8 cellular contexts compared by ENCODE assay signal in the genomic region with DNA sequence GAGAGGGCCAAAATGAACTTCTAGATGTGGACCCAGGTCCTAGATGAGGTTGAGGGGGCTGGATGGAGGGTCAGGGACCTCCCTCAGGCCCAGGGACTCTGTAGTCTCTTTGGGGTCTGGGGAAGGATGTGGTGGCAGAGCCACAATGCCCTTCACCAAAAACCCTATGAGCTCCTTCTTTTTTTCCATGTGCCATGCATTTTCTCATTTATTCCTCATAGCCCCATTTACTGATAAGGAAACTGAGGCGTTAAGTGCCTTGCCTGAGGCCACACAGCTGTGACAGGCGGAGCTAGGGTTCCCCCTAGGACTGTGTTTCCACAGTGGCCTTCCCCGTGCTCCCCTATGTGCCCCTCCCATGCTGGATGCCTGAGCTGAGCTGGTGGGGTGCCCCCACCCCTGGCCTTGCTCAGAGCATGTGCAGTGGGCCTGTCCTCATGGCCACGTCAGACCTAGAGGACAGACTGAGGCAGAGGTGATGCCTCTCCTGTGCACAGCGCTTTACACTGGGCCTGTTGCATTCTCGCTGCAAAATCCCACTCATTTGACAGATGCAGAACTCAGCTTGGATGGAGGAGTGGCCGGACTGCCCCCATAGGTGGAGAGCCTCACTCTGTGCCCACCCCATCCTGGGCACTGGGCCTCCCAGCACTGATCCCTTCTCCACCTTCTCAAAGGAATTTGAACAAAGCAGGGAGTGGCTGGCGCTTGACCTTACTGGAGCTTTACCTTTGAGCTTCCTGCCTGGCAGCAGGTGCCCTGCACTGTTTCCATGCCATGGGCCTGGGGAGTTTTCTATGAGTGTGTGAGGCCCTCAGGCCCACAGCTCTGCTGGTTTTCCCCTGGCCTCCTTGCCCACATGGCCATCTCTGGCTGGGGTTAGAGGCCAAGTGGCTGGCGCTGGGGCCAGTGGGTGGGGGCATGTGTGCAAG. TPM values are rescaled to one million over a fixed set of nuclear protein-coding genes. Genes with fewer than 3 reads are reported as not detected.
DNase-seq lines count a peak whose midpoint lies in the region; ATAC-seq, FAIRE-seq and TF ChIP-seq lines count a peak whose summit lies in the region.

No MANE protein-coding gene starts in this region.

- no peaks in the 10 kb centered on the region for H3K9me3 ChIP-seq in A549
- no peaks in the 10 kb centered on the region for H3K9me3 ChIP-seq in HUES64 (ENCODE audit: insufficient read depth, low read depth, low read length)
- no peaks in the 10 kb centered on the region for H3K9me3 ChIP-seq in adrenal gland (replicated peaks in 1 of 3)
- no peaks in the 10 kb centered on the region for H3K9me3 ChIP-seq in thyroid gland

- peak overlapping the region; percentile 98 for H3K27ac Mint-ChIP-seq in memory B cell

- no peak for TF ChIP-seq EP300 in A549 (IDR thresholded peaks at IDR 0.05)

- FAIRE-seq in A549 (lab: Jason Lieb, UNC), result no peak

- H3K9ac ChIP-seq in HUES64 (ENCODE audit: low read depth, low read length), result peak overlapping the region; percentile 37; the same call in 1 of the 2 replicates

- no peaks in the 10 kb centered on the region for H3K9me3 Mint-ChIP-seq in memory B cell

- H3K4me3 ChIP-seq in A549, result peak overlapping the region; percentile 78
- peak overlapping the region; percentile 87; the same call in 1 of the 2 replicates for H3K4me3 ChIP-seq in HUES64 (ENCODE audit: low read length)
- peak overlapping the region in 1 of 4 donors; percentile 83 for H3K4me3 ChIP-seq in adrenal gland
- H3K4me3 ChIP-seq in thyroid gland (replicated peaks in 1 of 3), result peak overlapping the region in 1 of 3 donors; percentile 78

- WGBS in A549 (ENCODE audit: missing lambda C conversion rate), result 21% methylated on average over 9 of the region's 9 CpGs
- WGBS in HUES64, result 90% methylated on average over 9 of the region's 9 CpGs
- WGBS in adrenal gland, 4 donors, result 48 to 54% (median 53%) methylated on average over 8 to 9 of the region's 9 CpGs
- WGBS in thyroid gland, 2 donors, result 37 to 40% methylated on average over 6 to 7 of the region's 9 CpGs

- TF ChIP-seq RAD21 in A549 (conservative IDR thresholded peaks at IDR 0.05 in 1 of 2, IDR thresholded peaks at IDR 0.05 in 1 of 2), result no peak

- H3K27me3 ChIP-seq in HUES64 (ENCODE audit: insufficient read depth, low read length) (peaks cover 20% of the 10 kb centered on the region), adrenal gland (no peaks in the 10 kb centered on the region), thyroid gland (no peaks in the 10 kb centered on the region)

- POLR2A ChIA-PET in A549 (lab: Yijun Ruan, JAX), result interaction anchor here (0.5 to 1.7 kb wide), 7 partner anchors 33 to 294 kb away, joined by 3 to 13 read pairs (median 3); partner anchors contain the start of genes NATD1, TMEM11 and USP22

- CTCF ChIA-PET in A549 (lab: Yijun Ruan, JAX), result interaction anchor here (0.7 to 3.2 kb wide), 20 partner anchors 10 to 225 kb away, joined by 3 to 20 read pairs (median 4); partner anchors contain the start of gene KCNJ12

- peak overlapping the region; percentile 97 for H3K4me3 Mint-ChIP-seq in memory B cell

- H3K36me3 ChIP-seq in HUES64 (ENCODE audit: insufficient read depth, low read length) (no peaks in the 10 kb centered on the region), adrenal gland (replicated peaks in 1 of 2) (no peaks in the 10 kb centered on the region), thyroid gland (no peaks in the 10 kb centered on the region)

- peak overlapping the region; percentile 92 for H3K4me2 ChIP-seq in A549

- DNase-seq in A549 (ENCODE audit: low read depth in 1 of 2, low spot score in 1 of 2) (peak in 1 of 2 experiments; percentile 62), adrenal gland (peak in 2 of 7 donors; percentile 37 to 52), memory B cell (ENCODE audit: low spot score in 2 of 2) (no peak), thyroid gland (peak; percentile 55 to 62), NCI-H146 (lab: John Stamatoyannopoulos, UW) (no peak), CD1c-positive myeloid dendritic cell (ENCODE audit: extremely low spot score) (no peak)

- ATAC-seq in A549, result peak in 1 of 2 experiments; percentile 0; a peak in 3 of 6 replicates
- no peak for ATAC-seq in memory B cell (ENCODE audit: low read depth)
- no peak for ATAC-seq in HG03095 (IDR thresholded peaks at IDR 0.05; ENCODE audit: unreplicated experiment)

- no peaks in the 10 kb centered on the region for H3K27me3 Mint-ChIP-seq in memory B cell

- H3K36me3 Mint-ChIP-seq in memory B cell, result peaks cover 7% of the 10 kb centered on the region

- H3K27ac ChIP-seq in A549 (peak overlapping the region; percentile 76 to 89), HUES64 (ENCODE audit: low read depth, low read length) (no peak overlapping the region), adrenal gland (peak overlapping the region; percentile 76 to 99 (median 90)), thyroid gland (peak overlapping the region; percentile 94 to 97 (median 94))

- TF ChIP-seq CTCF in A549 (IDR thresholded peaks at IDR 0.05) (no peak), adrenal gland (IDR thresholded peaks at IDR 0.05) (no peak), thyroid gland (IDR thresholded peaks at IDR 0.05) (no peak)

- H3K4me1 ChIP-seq in A549 (peaks cover 49% of the 10 kb centered on the region), HUES64 (ENCODE audit: insufficient read depth, low read length) (peaks cover 18% of the 10 kb centered on the region), adrenal gland (replicated peaks in 1 of 2) (peaks cover 46 to 58% of the 10 kb centered on the region in 2 donors), thyroid gland (peaks cover 50 to 51% of the 10 kb centered on the region in 2 donors)

- no peak for TF ChIP-seq POLR2A in A549 (IDR thresholded peaks at IDR 0.05; ENCODE audit: low read length)
- no peak for TF ChIP-seq POLR2A in adrenal gland (IDR thresholded peaks at IDR 0.05)
- TF ChIP-seq POLR2A in thyroid gland (IDR thresholded peaks at IDR 0.05), result no peak

- H3K4me1 Mint-ChIP-seq in memory B cell, result peaks cover 51% of the 10 kb centered on the region

- intact Hi-C loops in adrenal gland (cut with DNase I) (no loop called here), thyroid gland (cut with DNase I) (loop anchor here (10.0 kb wide), 3 partner anchors 88 to 242 kb away; partner anchors contain the start of genes KCNJ12 and USP22)

TF ChIP-seq in A549, 52 proteins besides CTCF, POLR2A, EP300 and RAD21 (continues in another document):
- TF ChIP-seq CHD4 (IDR thresholded peaks at IDR 0.05; ENCODE audit: borderline replicate concordance), result no peak
- TF ChIP-seq MAZ (IDR thresholded peaks at IDR 0.05; ENCODE audit: borderline replicate concordance, low read depth, low read length), result no peak
- peak; percentile 45; the same call in 1 of the 2 replicates for TF ChIP-seq TFCP2L1 (CRISPR knock-in tag; IDR thresholded peaks at IDR 0.05)
- TF ChIP-seq PBX3 (IDR thresholded peaks at IDR 0.05), result no peak
- TF ChIP-seq FOXS1 (CRISPR knock-in tag; IDR thresholded peaks at IDR 0.05), result 0 out of 2 replicates have a peak, but pooled peaks have one; percentile 16
- TF ChIP-seq HOXB13 (CRISPR knock-in tag; IDR thresholded peaks at IDR 0.05; ENCODE audit: low read depth), result 0 out of 2 replicates have a peak, but pooled peaks have one; percentile 4
- TF ChIP-seq ZFP36 (IDR thresholded peaks at IDR 0.05; ENCODE audit: borderline replicate concordance, partially characterized antibody), result no peak
- no peak for TF ChIP-seq POLR2AphosphoS2 (conservative IDR thresholded peaks at IDR 0.05; ENCODE audit: low read length)
- no peak for TF ChIP-seq RFX5 (IDR thresholded peaks at IDR 0.05)
- TF ChIP-seq ZC3H11A (IDR thresholded peaks at IDR 0.05), result no peak
- no peak for TF ChIP-seq PHF8 (IDR thresholded peaks at IDR 0.05; ENCODE audit: borderline replicate concordance, low read depth)
- TF ChIP-seq RARB (CRISPR knock-in tag; IDR thresholded peaks at IDR 0.05), result peak; percentile 57; the same call in 1 of the 2 replicates
- TF ChIP-seq ESRRA (IDR thresholded peaks at IDR 0.05; ENCODE audit: borderline replicate concordance, low read length), result no peak
- no peak for TF ChIP-seq CEBPB (IDR thresholded peaks at IDR 0.05)
- TF ChIP-seq FOSB (CRISPR knock-in tag; IDR thresholded peaks at IDR 0.05), result no peak
- no peak for TF ChIP-seq SMC3 (IDR thresholded peaks at IDR 0.05)
- peak; percentile 75; the same call in 1 of the 2 replicates for TF ChIP-seq HOXB5 (CRISPR knock-in tag; IDR thresholded peaks at IDR 0.05)
- TF ChIP-seq CBX8 (IDR thresholded peaks at IDR 0.05), result no peak

RNA-seq across cellular contexts. Expression of gene MAP2K3, which starts 2.5 kb away (rescaled TPM):
- polyA plus RNA-seq in A549 (2011; rRNA removed) (13.9 and 25.0 TPM in 2 replicates), A549 (2017; fragmentation: RNase III; extraction: RNeasy Plus Mini Kit Qiagen cat#74134 plus additional on column Dnase treatment) (36.9 to 42.8 TPM (median 37.1 TPM) in 3 replicates), adrenal gland (10 to 100 TPM; 19.2 to 64.4 (median 37.4) TPM)
- 53.0 and 68.6 TPM in 2 replicates for polyA plus RNA-seq in A549 (2012; cell fraction: cytosol; rRNA removed)
- polyA plus RNA-seq in A549 (2012; cell fraction: nucleus; rRNA removed), result 114 and 126 TPM in 2 replicates
- polyA minus RNA-seq in A549 (2011; rRNA and poly(A)+ RNA removed), result 28.0 and 35.0 TPM in 2 replicates
- 22.3 TPM for polyA plus RNA-seq in HUES64 (2013, experiment 1 of 2)
- 24.4 TPM for polyA plus RNA-seq in HUES64 (2013, experiment 2 of 2)
- total RNA-seq in adrenal gland (10 to 100 TPM; 11.5 to 64.8 (median 32.2) TPM), thyroid gland (10 to 100 TPM; 15.5 to 23.4 (median 21.3) TPM)

RNA-seq across cellular contexts. Expression of gene NATD1, which starts 33.8 kb away (rescaled TPM):
- polyA plus RNA-seq in A549 (2011; rRNA removed) (1.1 and 1.5 TPM in 2 replicates), A549 (2017; fragmentation: RNase III; extraction: RNeasy Plus Mini Kit Qiagen cat#74134 plus additional on column Dnase treatment) (1.0 to 1.6 TPM (median 1.3 TPM) in 3 replicates), adrenal gland (1 to 10 TPM; 1.8 to 3.1 (median 3.0) TPM)
- polyA plus RNA-seq in A549 (2012; cell fraction: cytosol; rRNA removed), result 0.61 and 1.0 TPM in 2 replicates
- polyA plus RNA-seq in A549 (2012; cell fraction: nucleus; rRNA removed), result 1.0 and 1.3 TPM in 2 replicates
- 1.3 and 1.5 TPM in 2 replicates for polyA minus RNA-seq in A549 (2011; rRNA and poly(A)+ RNA removed)
- polyA plus RNA-seq in HUES64 (2013, experiment 1 of 2), result 7.9 TPM
- polyA plus RNA-seq in HUES64 (2013, experiment 2 of 2), result 8.5 TPM
- total RNA-seq in adrenal gland (10 to 100 TPM in 6 of 8 donors, 1 to 10 TPM in 2; 4.3 to 18.7 (median 13.0) TPM), thyroid gland (10 to 100 TPM; 18.6 to 34.1 (median 21.2) TPM)

Comparison
In these comparisons a context has a peak if more than half of its experiments do, and no peak if none do; other contexts are left out.
1. DNase-seq: peak in thyroid gland (2 of 2); none in memory B cell (0 of 2), NCI-H146 (single experiment) and CD1c-positive myeloid dendritic cell (single experiment).